ENCODE assay signal across 1 cellular context in genomic region chr13:100128838-100129237, GRCh38.
TF ChIP-seq lines count a peak whose summit lies in the region.

No MANE protein-coding gene starts in this region.

TF ChIP-seq in WTC11, 78 proteins besides CTCF, POLR2A, EP300 and RAD21 (continued from another document):
- no peak for TF ChIP-seq ZBTB21 (CRISPR knock-in tag; IDR thresholded peaks at IDR 0.05; ENCODE audit: borderline replicate concordance)
- TF ChIP-seq TEAD4 (CRISPR knock-in tag; IDR thresholded peaks at IDR 0.05): no peak
- TF ChIP-seq FOXP4 (CRISPR knock-in tag; IDR thresholded peaks at IDR 0.05): no peak
- no peak for TF ChIP-seq JAZF1 (CRISPR knock-in tag; IDR thresholded peaks at IDR 0.05)
- no peak for TF ChIP-seq SMAD4 (CRISPR knock-in tag; IDR thresholded peaks at IDR 0.05)
- no peak for TF ChIP-seq CBFB (CRISPR knock-in tag; IDR thresholded peaks at IDR 0.05; ENCODE audit: low read depth)
